ENCODE assay signal across 29 cellular contexts in genomic region chr4:59039046-59039445, GRCh38.
"Had no signal": no experiment of that assay in that cellular context is flagged by ENCODE, and none has a peak within 500 bp of the region (broad histone marks: within the 10 kb centered on the region; RNA-seq: fewer than 3 reads in every experiment).

No MANE protein-coding gene starts in this region.

- DNase-seq: colonic mucosa; cortex of kidney; dermis blood vessel endothelial cell; dorsolateral prefrontal cortex; effector CD4-positive, alpha-beta T cell; effector CD8-positive, alpha-beta T cell; effector memory CD4-positive, alpha-beta T cell; effector memory CD8-positive, alpha-beta T cell; endodermal cell; erythroblast; esophagus squamous epithelium; foreskin fibroblast; foreskin keratinocyte; foreskin melanocyte; gastrocnemius medialis; glutamatergic neuron; head of caudate nucleus; heart left ventricle; heart right ventricle had no signal

- ATAC-seq: effector memory CD8-positive, alpha-beta T cell; esophagus mucosa; foreskin keratinocyte; gastrocnemius medialis; gastroesophageal sphincter; heart left ventricle; heart right ventricle had no signal

- H3K36me3 ChIP-seq: colonic mucosa, esophagus muscularis mucosa, esophagus squamous epithelium, gastrocnemius medialis, gastroesophageal sphincter, heart left ventricle, heart right ventricle had no signal

- H3K9me3 ChIP-seq: colonic mucosa, esophagus muscularis mucosa, esophagus squamous epithelium, gastrocnemius medialis, gastroesophageal sphincter, heart left ventricle, heart right ventricle had no signal

- H3K9me3 Mint-ChIP-seq: dendritic cell treated with granulocyte-macrophage colony-stimulating factor and Interleukin-4, amounts not matched to agents 40 ng/mL and 50 ng/mL, for 4 days; endodermal cell had no signal

- H3K27ac ChIP-seq: colonic mucosa, coronary artery, dorsolateral prefrontal cortex, epithelial cell of prostate, esophagus muscularis mucosa, esophagus squamous epithelium, foreskin keratinocyte, gastrocnemius medialis, gastroesophageal sphincter, heart left ventricle, heart right ventricle had no signal

- H3K4me1 ChIP-seq: colonic mucosa, esophagus muscularis mucosa, esophagus squamous epithelium, foreskin keratinocyte, gastrocnemius medialis, gastroesophageal sphincter, heart left ventricle, heart right ventricle had no signal

- H3K27ac Mint-ChIP-seq: dendritic cell treated with granulocyte-macrophage colony-stimulating factor and Interleukin-4, amounts not matched to agents 40 ng/mL and 50 ng/mL, for 4 days; effector memory CD8-positive, alpha-beta T cell; endodermal cell had no signal

- H3K4me3 ChIP-seq: colonic mucosa, coronary artery, dorsolateral prefrontal cortex, esophagus muscularis mucosa, esophagus squamous epithelium, gastrocnemius medialis, gastroesophageal sphincter, heart left ventricle, heart right ventricle had no signal

- H3K27me3 ChIP-seq: colonic mucosa, dorsolateral prefrontal cortex, esophagus muscularis mucosa, esophagus squamous epithelium, foreskin keratinocyte, gastrocnemius medialis, gastroesophageal sphincter, heart left ventricle, heart right ventricle had no signal

- H3K27me3 Mint-ChIP-seq: dendritic cell treated with granulocyte-macrophage colony-stimulating factor and Interleukin-4, amounts not matched to agents 40 ng/mL and 50 ng/mL, for 4 days; effector memory CD8-positive, alpha-beta T cell had no signal

- FAIRE-seq: colon, endometrium, endothelial cell of umbilical vein, frontal cortex had no signal

- H3K4me3 Mint-ChIP-seq: dendritic cell treated with granulocyte-macrophage colony-stimulating factor and Interleukin-4, amounts not matched to agents 40 ng/mL and 50 ng/mL, for 4 days; effector memory CD8-positive, alpha-beta T cell; endodermal cell had no signal
